In genomic region chr6:79784013-79784753, GRCh38 we compare ENCODE assay signal across 25 cellular contexts.
"Had no signal": no experiment of that assay in that cellular context is flagged by ENCODE, and none has a peak within 500 bp of the region (broad histone marks: within the 10 kb centered on the region; RNA-seq: fewer than 3 reads in every experiment).

No MANE protein-coding gene starts in this region.

- H3K9me3 ChIP-seq: esophagus squamous epithelium, heart left ventricle, left ventricle myocardium inferior, neutrophil, right atrium auricular region, spleen, testis, tibial nerve, upper lobe of right lung, vagina had no signal

- H3K27ac ChIP-seq: epithelial cell of prostate, esophagus squamous epithelium, heart left ventricle, left ventricle myocardium inferior, neutrophil, right atrium auricular region, testis, tibial nerve, upper lobe of right lung, vagina had no signal

- H3K36me3 Mint-ChIP-seq: naive thymus-derived CD4-positive, alpha-beta T cell; stimulated activated memory B cell treated with anti-CD40 and anti-IgM and Interleukin-4, amounts not matched to agents 10 μg/mL and 1 μg/mL and 100 μg/mL, for 72 hours had no signal

- H3K9me3 Mint-ChIP-seq: effector memory CD8-positive, alpha-beta T cell; naive thymus-derived CD4-positive, alpha-beta T cell; nephron progenitor cell; stimulated activated memory B cell treated with anti-CD40 and anti-IgM and Interleukin-4, amounts not matched to agents 10 μg/mL and 1 μg/mL and 100 μg/mL, for 72 hours; stimulated activated naive CD8-positive, alpha-beta T cell treated with anti-CD3 and anti-CD28 coated beads, Interleukin-15, Interleukin-2, amounts not matched to agents 100 ng/mL and 50 ng/mL, for 24 hours had no signal

- H3K4me1 Mint-ChIP-seq: naive thymus-derived CD4-positive, alpha-beta T cell; nephron progenitor cell; stimulated activated memory B cell treated with anti-CD40 and anti-IgM and Interleukin-4, amounts not matched to agents 10 μg/mL and 1 μg/mL and 100 μg/mL, for 72 hours had no signal

- H3K27me3 Mint-ChIP-seq: stimulated activated memory B cell treated with anti-CD40 and anti-IgM and Interleukin-4, amounts not matched to agents 10 μg/mL and 1 μg/mL and 100 μg/mL, for 72 hours; stimulated activated naive CD8-positive, alpha-beta T cell treated with anti-CD3 and anti-CD28 coated beads, Interleukin-15, Interleukin-2, amounts not matched to agents 100 ng/mL and 50 ng/mL, for 24 hours had no signal

- H3K27me3 ChIP-seq: esophagus squamous epithelium, heart left ventricle, neutrophil, right atrium auricular region, spleen, testis, tibial nerve, upper lobe of right lung, vagina had no signal

- H3K27ac Mint-ChIP-seq: dendritic cell treated with granulocyte-macrophage colony-stimulating factor and Interleukin-4, amounts not matched to agents 40 ng/mL and 50 ng/mL, for 4 days; effector memory CD8-positive, alpha-beta T cell; naive thymus-derived CD4-positive, alpha-beta T cell; nephron progenitor cell; stimulated activated memory B cell treated with anti-CD40 and anti-IgM and Interleukin-4, amounts not matched to agents 10 μg/mL and 1 μg/mL and 100 μg/mL, for 72 hours; stimulated activated naive CD8-positive, alpha-beta T cell treated with anti-CD3 and anti-CD28 coated beads, Interleukin-15, Interleukin-2, amounts not matched to agents 100 ng/mL and 50 ng/mL, for 24 hours had no signal

- DNase-seq: effector memory CD8-positive, alpha-beta T cell; esophagus squamous epithelium; foreskin melanocyte; heart left ventricle; hippocampal formation; kidney glomerular epithelial cell; left ventricle myocardium inferior; mesendoderm; naive thymus-derived CD4-positive, alpha-beta T cell; nephron progenitor cell; spleen; stimulated activated CD4-positive, alpha-beta T cell treated with anti-CD3 and anti-CD28 coated beads, Interleukin-15, amount 100 ng/mL, for 24 hours; stimulated activated CD4-positive, alpha-beta T cell treated with anti-CD3 and anti-CD28 coated beads, Interleukin-1b, Interleukin-23, amount 100 ng/mL, for 48 hours; stimulated activated CD4-positive, alpha-beta T cell treated with anti-CD3 and anti-CD28 coated beads, Interleukin-4, amount 100 ng/mL, for 24 hours; testis; upper lobe of right lung had no signal

- H3K36me3 ChIP-seq: esophagus squamous epithelium, heart left ventricle, left ventricle myocardium inferior, neutrophil, right atrium auricular region, spleen, tibial nerve, upper lobe of right lung, vagina had no signal

- H3K4me3 Mint-ChIP-seq: dendritic cell treated with granulocyte-macrophage colony-stimulating factor and Interleukin-4, amounts not matched to agents 40 ng/mL and 50 ng/mL, for 4 days; effector memory CD8-positive, alpha-beta T cell; naive thymus-derived CD4-positive, alpha-beta T cell; nephron progenitor cell; stimulated activated memory B cell treated with anti-CD40 and anti-IgM and Interleukin-4, amounts not matched to agents 10 μg/mL and 1 μg/mL and 100 μg/mL, for 72 hours; stimulated activated naive CD8-positive, alpha-beta T cell treated with anti-CD3 and anti-CD28 coated beads, Interleukin-15, Interleukin-2, amounts not matched to agents 100 ng/mL and 50 ng/mL, for 24 hours had no signal

- H3K4me3 ChIP-seq: esophagus squamous epithelium, heart left ventricle, left ventricle myocardium inferior, lung, right atrium auricular region, spleen, testis, tibial nerve, upper lobe of right lung, vagina had no signal

- ATAC-seq: effector memory CD8-positive, alpha-beta T cell; heart left ventricle; naive thymus-derived CD4-positive, alpha-beta T cell; stimulated activated memory B cell treated with anti-CD40 and anti-IgM and Interleukin-4, amounts not matched to agents 10 μg/mL and 1 μg/mL and 100 μg/mL, for 72 hours; upper lobe of right lung had no signal

- H3K4me1 ChIP-seq: esophagus squamous epithelium, heart left ventricle, left ventricle myocardium inferior, right atrium auricular region, spleen, testis, tibial nerve, upper lobe of right lung, vagina had no signal
